1 cellular context compared by ENCODE assay signal in the genomic region with DNA sequence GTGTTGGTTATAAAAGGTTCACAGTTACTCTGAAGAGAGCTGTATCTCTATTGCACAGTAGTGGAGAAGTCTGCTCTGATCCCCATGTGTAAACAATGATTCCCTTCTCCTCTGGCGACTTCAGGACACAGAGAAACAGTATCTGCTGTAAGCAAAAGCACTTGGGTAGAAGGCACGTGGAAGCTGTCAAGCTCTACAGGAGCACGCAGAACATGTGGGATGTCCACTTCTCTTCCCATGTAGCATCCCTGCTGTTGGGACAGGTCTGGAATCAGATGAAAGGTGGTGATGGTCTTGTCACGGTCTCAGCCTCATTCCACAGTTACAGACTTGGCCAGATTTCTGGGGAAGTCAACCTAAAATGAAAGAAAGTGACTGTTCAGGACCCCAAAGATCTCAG.
TF ChIP-seq lines count a peak whose summit lies in the region.

No MANE protein-coding gene starts in this region.

TF ChIP-seq in WTC11, 78 proteins besides CTCF, POLR2A, EP300 and RAD21 (continued from another document):
- TF ChIP-seq, protein P1, sequence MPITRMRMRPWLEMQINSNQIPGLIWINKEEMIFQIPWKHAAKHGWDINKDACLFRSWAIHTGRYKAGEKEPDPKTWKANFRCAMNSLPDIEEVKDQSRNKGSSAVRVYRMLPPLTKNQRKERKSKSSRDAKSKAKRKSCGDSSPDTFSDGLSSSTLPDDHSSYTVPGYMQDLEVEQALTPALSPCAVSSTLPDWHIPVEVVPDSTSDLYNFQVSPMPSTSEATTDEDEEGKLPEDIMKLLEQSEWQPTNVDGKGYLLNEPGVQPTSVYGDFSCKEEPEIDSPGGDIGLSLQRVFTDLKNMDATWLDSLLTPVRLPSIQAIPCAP (CRISPR knock-in tag; IDR thresholded peaks at IDR 0.05) = no peak
- TF ChIP-seq NFYB (CRISPR knock-in tag; conservative IDR thresholded peaks at IDR 0.05; ENCODE audit: low read depth) (no peak), NR2C2 (CRISPR knock-in tag; IDR thresholded peaks at IDR 0.05) (no peak), TEAD1 (CRISPR knock-in tag; IDR thresholded peaks at IDR 0.05) (no peak)
- TF ChIP-seq, protein P2, sequence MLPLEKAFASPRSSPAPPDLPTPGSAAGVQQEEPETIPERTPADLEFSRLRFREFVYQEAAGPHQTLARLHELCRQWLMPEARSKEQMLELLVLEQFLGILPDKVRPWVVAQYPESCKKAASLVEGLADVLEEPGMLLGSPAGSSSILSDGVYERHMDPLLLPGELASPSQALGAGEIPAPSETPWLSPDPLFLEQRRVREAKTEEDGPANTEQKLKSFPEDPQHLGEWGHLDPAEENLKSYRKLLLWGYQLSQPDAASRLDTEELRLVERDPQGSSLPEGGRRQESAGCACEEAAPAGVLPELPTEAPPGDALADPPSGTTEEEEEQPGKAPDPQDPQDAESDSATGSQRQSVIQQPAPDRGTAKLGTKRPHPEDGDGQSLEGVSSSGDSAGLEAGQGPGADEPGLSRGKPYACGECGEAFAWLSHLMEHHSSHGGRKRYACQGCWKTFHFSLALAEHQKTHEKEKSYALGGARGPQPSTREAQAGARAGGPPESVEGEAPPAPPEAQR (CRISPR knock-in tag; IDR thresholded peaks at IDR 0.05) = no peak
TF ChIP-seq in WTC11: peak in this region for 0.
